8 cellular contexts compared by ENCODE assay signal in genomic region chr3:45387636-45388348, GRCh38. TPM values are rescaled to one million over a fixed set of nuclear protein-coding genes. Genes with fewer than 3 reads are reported as not detected.
DNase-seq lines count a peak whose midpoint lies in the region; ATAC-seq and TF ChIP-seq lines count a peak whose summit lies in the region.

No MANE protein-coding gene starts in this region.

- ATAC-seq in Right ventricle myocardium superior (ENCODE audit: poor library complexity) (no peak), gastroesophageal sphincter (no peak), GM18502 (IDR thresholded peaks at IDR 0.05; ENCODE audit: poor library complexity, unreplicated experiment) (no peak)

- H3K27me3 ChIP-seq in left ventricle myocardium inferior (ENCODE audit: low read depth), result no peaks in the 10 kb centered on the region
- no peaks in the 10 kb centered on the region for H3K27me3 ChIP-seq in SJCRH30
- H3K27me3 ChIP-seq in gastroesophageal sphincter, result no peaks in the 10 kb centered on the region
- H3K27me3 ChIP-seq in spleen (replicated peaks in 1 of 7), result no peaks in the 10 kb centered on the region

- H3K9me3 ChIP-seq in left ventricle myocardium inferior (replicated peaks), result no peaks in the 10 kb centered on the region
- no peaks in the 10 kb centered on the region for H3K9me3 ChIP-seq in SJCRH30 (replicated peaks)
- H3K9me3 ChIP-seq in gastroesophageal sphincter, result no peaks in the 10 kb centered on the region
- H3K9me3 ChIP-seq in spleen, result no peaks in the 10 kb centered on the region

- intact Hi-C loops in left ventricle myocardium inferior (cut with micrococcal nuclease) (no loop called here), Right ventricle myocardium superior (cut with DNase I) (no loop called here), spleen (cut with DNase I; ENCODE audit: low total_unique reads) (no loop called here), posterior vena cava (cut with DNase I) (no loop called here)

- peaks cover 23% of the 10 kb centered on the region for H3K4me1 ChIP-seq in left ventricle myocardium inferior
- peaks cover 6% of the 10 kb centered on the region for H3K4me1 ChIP-seq in SJCRH30
- peaks cover 0 to 22% (median 13%) of the 10 kb centered on the region in 3 donors for H3K4me1 ChIP-seq in gastroesophageal sphincter
- peaks cover 10 to 31% (median 21%) of the 10 kb centered on the region in 6 donors for H3K4me1 ChIP-seq in spleen

- peaks cover 10% of the 10 kb centered on the region for H3K36me3 ChIP-seq in left ventricle myocardium inferior
- no peaks in the 10 kb centered on the region for H3K36me3 ChIP-seq in SJCRH30
- peaks cover 0 to 16% of the 10 kb centered on the region in 2 donors for H3K36me3 ChIP-seq in gastroesophageal sphincter
- H3K36me3 ChIP-seq in spleen, result peaks cover 0 to 18% (median 9%) of the 10 kb centered on the region in 6 donors

- TF ChIP-seq EP300 in gastroesophageal sphincter (IDR thresholded peaks at IDR 0.05), result no peak

- TF ChIP-seq POLR2A in gastroesophageal sphincter (IDR thresholded peaks at IDR 0.05), result no peak
- TF ChIP-seq POLR2A in spleen (IDR thresholded peaks at IDR 0.05), result no peak

- TF ChIP-seq CTCF in left ventricle myocardium inferior (IDR thresholded peaks at IDR 0.05; ENCODE audit: borderline replicate concordance) (no peak), gastroesophageal sphincter (IDR thresholded peaks at IDR 0.05) (no peak), spleen (IDR thresholded peaks at IDR 0.05 in 8 of 11, conservative IDR thresholded peaks at IDR 0.05 in 3 of 11) (no peak)

- peak; percentile 15 for DNase-seq in left ventricle myocardium inferior
- DNase-seq in Right ventricle myocardium superior, result no peak
- DNase-seq in SJCRH30, result no peak
- DNase-seq in spleen, result no peak
- no peak for DNase-seq in COR-L47 (lab: John Stamatoyannopoulos, UW)
- no peak for DNase-seq in posterior vena cava (ENCODE audit: low spot score)

- WGBS in gastroesophageal sphincter (ENCODE audit: low coverage in 1 of 2), 2 donors, result 49 to 81% methylated on average over 6 to 13 of the region's 15 CpGs
- WGBS in spleen, 5 donors, result 54 to 63% (median 55%) methylated on average over 15 of the region's 15 CpGs

- H3K27ac ChIP-seq in left ventricle myocardium inferior (replicated peaks) (peak overlapping the region; percentile 68), SJCRH30 (no peak overlapping the region; the same call in 1 of the 2 replicates), gastroesophageal sphincter (peak overlapping the region in 3 of 4 donors; percentile 18 to 80 (median 69)), spleen (peak overlapping the region in 7 of 8 donors; percentile 11 to 83 (median 73))

- H3K4me3 ChIP-seq in left ventricle myocardium inferior (peak overlapping the region; percentile 78), SJCRH30 (peak overlapping the region; percentile 78), gastroesophageal sphincter (peak overlapping the region; percentile 70 to 82), spleen (peak overlapping the region; percentile 76 to 97 (median 90))

RNA-seq across cellular contexts. Expression of gene LARS2, which starts 0.6 kb away (rescaled TPM):
- 17.0 TPM for total RNA-seq in left ventricle myocardium inferior
- total RNA-seq in Right ventricle myocardium superior, result 14.3 TPM
- total RNA-seq in SJCRH30 (2014; rRNA removed; shearing (Covaris generic)), result 20.0 and 21.6 TPM in 2 replicates
- 10 to 100 TPM; 10.1 to 20.2 (median 15.4) TPM for total RNA-seq in gastroesophageal sphincter
- 10 to 100 TPM; 16.5 to 24.1 (median 19.5) TPM for total RNA-seq in spleen
- 1 to 10 TPM; 2.4 to 5.0 (median 3.5) TPM for polyA plus RNA-seq in spleen
- total RNA-seq in posterior vena cava, result 10 to 100 TPM; 10.9 to 12.1 TPM
